Comparison of ENCODE assay signal across 15 cellular contexts in genomic region chr3:78858910-78859309, GRCh38.
"Had no signal": no experiment of that assay in that cellular context is flagged by ENCODE, and none has a peak within 500 bp of the region (broad histone marks: within the 10 kb centered on the region; RNA-seq: fewer than 3 reads in every experiment).

No MANE protein-coding gene starts in this region.

- H3K4me3 Mint-ChIP-seq: activated CD4-positive, alpha-beta memory T cell treated with anti-CD3 and anti-CD28 coated beads, Interleukin-2, amount 10 ng/mL, durations not matched to agents 7 days and 5 days; activated CD4-positive, alpha-beta T cell treated with anti-CD3 and anti-CD28 coated beads for 36 hours; activated CD8-positive, alpha-beta memory T cell treated with anti-CD3 and anti-CD28 coated beads, Interleukin-2, amount 10 ng/mL, durations not matched to agents 7 days and 5 days; activated naive CD8-positive, alpha-beta T cell; dendritic cell treated with granulocyte-macrophage colony-stimulating factor and Interleukin-4, amounts not matched to agents 40 ng/mL and 50 ng/mL, for 4 days; immature natural killer cell; memory B cell; naive thymus-derived CD4-positive, alpha-beta T cell; stimulated activated naive B cell treated with anti-CD40 and anti-IgM and Interleukin-4, amounts not matched to agents 10 μg/mL and 1 μg/mL and 100 μg/mL, for 72 hours had no signal

- H3K27me3 ChIP-seq: ovary, upper lobe of right lung had no signal

- H3K27ac Mint-ChIP-seq: activated CD4-positive, alpha-beta memory T cell treated with anti-CD3 and anti-CD28 coated beads, Interleukin-2, amount 10 ng/mL, durations not matched to agents 7 days and 5 days; activated CD4-positive, alpha-beta T cell treated with anti-CD3 and anti-CD28 coated beads for 36 hours; activated CD8-positive, alpha-beta memory T cell treated with anti-CD3 and anti-CD28 coated beads, Interleukin-2, amount 10 ng/mL, durations not matched to agents 7 days and 5 days; activated naive CD8-positive, alpha-beta T cell; dendritic cell treated with granulocyte-macrophage colony-stimulating factor and Interleukin-4, amounts not matched to agents 40 ng/mL and 50 ng/mL, for 4 days; immature natural killer cell; memory B cell; naive thymus-derived CD4-positive, alpha-beta T cell; stimulated activated naive B cell treated with anti-CD40 and anti-IgM and Interleukin-4, amounts not matched to agents 10 μg/mL and 1 μg/mL and 100 μg/mL, for 72 hours had no signal

- H3K4me1 ChIP-seq: upper lobe of right lung had no signal

- H3K4me1 Mint-ChIP-seq: activated CD4-positive, alpha-beta memory T cell treated with anti-CD3 and anti-CD28 coated beads, Interleukin-2, amount 10 ng/mL, durations not matched to agents 7 days and 5 days; activated CD4-positive, alpha-beta T cell treated with anti-CD3 and anti-CD28 coated beads for 36 hours; activated CD8-positive, alpha-beta memory T cell treated with anti-CD3 and anti-CD28 coated beads, Interleukin-2, amount 10 ng/mL, durations not matched to agents 7 days and 5 days; immature natural killer cell; memory B cell; naive thymus-derived CD4-positive, alpha-beta T cell; stimulated activated naive B cell treated with anti-CD40 and anti-IgM and Interleukin-4, amounts not matched to agents 10 μg/mL and 1 μg/mL and 100 μg/mL, for 72 hours had no signal

- ATAC-seq: activated CD4-positive, alpha-beta T cell treated with anti-CD3 and anti-CD28 coated beads for 36 hours; activated CD8-positive, alpha-beta memory T cell treated with anti-CD3 and anti-CD28 coated beads, Interleukin-2, amount 10 ng/mL, durations not matched to agents 7 days and 5 days; naive thymus-derived CD4-positive, alpha-beta T cell; sciatic nerve; stimulated activated naive B cell treated with anti-CD40 and anti-IgM and Interleukin-4, amounts not matched to agents 10 μg/mL and 1 μg/mL and 100 μg/mL, for 72 hours; upper lobe of right lung had no signal

- H3K36me3 ChIP-seq: ovary, thoracic aorta, upper lobe of right lung had no signal

- H3K9me3 ChIP-seq: ovary, thoracic aorta, upper lobe of right lung had no signal

- DNase-seq: activated CD4-positive, alpha-beta memory T cell treated with anti-CD3 and anti-CD28 coated beads, Interleukin-2, amount 10 ng/mL, durations not matched to agents 7 days and 5 days; activated CD4-positive, alpha-beta T cell treated with anti-CD3 and anti-CD28 coated beads for 36 hours; activated CD8-positive, alpha-beta memory T cell treated with anti-CD3 and anti-CD28 coated beads, Interleukin-2, amount 10 ng/mL, durations not matched to agents 7 days and 5 days; effector memory CD4-positive, alpha-beta T cell; immature natural killer cell; naive thymus-derived CD4-positive, alpha-beta T cell; ovary; stimulated activated CD4-positive, alpha-beta T cell treated with anti-CD3 and anti-CD28 coated beads, Interleukin-4, amount 100 ng/mL, for 4 hours; stimulated activated naive B cell treated with anti-CD40 and anti-IgM and Interleukin-4, amounts not matched to agents 10 μg/mL and 1 μg/mL and 100 μg/mL, for 72 hours; upper lobe of right lung had no signal

- H3K36me3 Mint-ChIP-seq: activated naive CD8-positive, alpha-beta T cell; immature natural killer cell; memory B cell; stimulated activated naive B cell treated with anti-CD40 and anti-IgM and Interleukin-4, amounts not matched to agents 10 μg/mL and 1 μg/mL and 100 μg/mL, for 72 hours had no signal

- H3K27ac ChIP-seq: ovary, thoracic aorta, upper lobe of right lung had no signal

- H3K4me3 ChIP-seq: ovary, thoracic aorta, upper lobe of right lung had no signal

- H3K27me3 Mint-ChIP-seq: activated CD4-positive, alpha-beta memory T cell treated with anti-CD3 and anti-CD28 coated beads, Interleukin-2, amount 10 ng/mL, durations not matched to agents 7 days and 5 days; activated CD4-positive, alpha-beta T cell treated with anti-CD3 and anti-CD28 coated beads for 36 hours; activated CD8-positive, alpha-beta memory T cell treated with anti-CD3 and anti-CD28 coated beads, Interleukin-2, amount 10 ng/mL, durations not matched to agents 7 days and 5 days; activated naive CD8-positive, alpha-beta T cell; dendritic cell treated with granulocyte-macrophage colony-stimulating factor and Interleukin-4, amounts not matched to agents 40 ng/mL and 50 ng/mL, for 4 days; memory B cell; naive thymus-derived CD4-positive, alpha-beta T cell; stimulated activated naive B cell treated with anti-CD40 and anti-IgM and Interleukin-4, amounts not matched to agents 10 μg/mL and 1 μg/mL and 100 μg/mL, for 72 hours had no signal
